Comparison of ENCODE assay signal across 25 cellular contexts in the genomic region with DNA sequence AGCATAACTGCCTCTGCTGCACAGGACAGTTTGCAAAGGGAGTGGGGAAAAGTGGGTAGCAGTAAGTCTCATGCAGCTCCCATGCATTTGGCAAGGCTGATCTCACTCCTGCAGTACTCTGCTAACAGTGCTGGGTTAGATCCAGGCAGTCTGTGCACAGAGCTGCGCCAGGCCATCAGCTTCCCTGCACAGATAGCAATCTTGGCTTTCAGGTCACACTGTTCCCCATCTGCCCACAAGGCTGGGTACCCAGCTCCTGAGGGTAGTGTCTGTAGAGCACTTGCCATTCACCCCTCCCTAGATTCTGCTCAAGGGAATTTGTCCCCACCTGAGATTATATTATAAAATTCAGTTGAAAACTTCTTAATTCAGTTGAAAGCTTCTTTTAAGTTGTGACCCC.
A peak's percentile ranks its signal among the peaks of the same experiment; 100 is the strongest.
DNase-seq lines count a peak whose midpoint lies in the region; ATAC-seq and TF ChIP-seq lines count a peak whose summit lies in the region.
"Had no signal": no experiment of that assay in that cellular context is flagged by ENCODE, and none has a peak within 500 bp of the region (broad histone marks: within the 10 kb centered on the region; RNA-seq: fewer than 3 reads in every experiment).

No MANE protein-coding gene starts in this region.

- intact Hi-C loops in thyroid gland (cut with DNase I), result no loop called here
- intact Hi-C loops in left cardiac atrium (cut with DNase I), result no loop called here

- no peak overlapping the region for H3K4me3 ChIP-seq in thyroid gland (replicated peaks in 1 of 3)
- H3K4me3 ChIP-seq: GM23338, MG63, SJCRH30 had no signal

- no peak for ATAC-seq in GM19452 (IDR thresholded peaks at IDR 0.05; ENCODE audit: unreplicated experiment)
- no peak for ATAC-seq in left cardiac atrium
- no peak for ATAC-seq in GM19351 (IDR thresholded peaks at IDR 0.05; ENCODE audit: unreplicated experiment)
- ATAC-seq: GM23338, PC-3 had no signal

- peaks cover 32 to 49% of the 10 kb centered on the region in 2 donors for H3K4me1 ChIP-seq in thyroid gland

- TF ChIP-seq POLR2A in thyroid gland (IDR thresholded peaks at IDR 0.05), result no peak

- peaks cover 33% of the 10 kb centered on the region for H3K4me1 Mint-ChIP-seq in mesothelial cell of epicardium
- H3K4me1 Mint-ChIP-seq: B cell; CD8-positive, alpha-beta memory T cell had no signal

- H3K36me3 Mint-ChIP-seq in mesothelial cell of epicardium, result peaks cover 3% of the 10 kb centered on the region
- H3K36me3 Mint-ChIP-seq: CD8-positive, alpha-beta memory T cell had no signal

- no peak for TF ChIP-seq CTCF in mesothelial cell of epicardium (IDR thresholded peaks at IDR 0.05; ENCODE audit: unreplicated experiment)
- no peak for TF ChIP-seq CTCF in thyroid gland (IDR thresholded peaks at IDR 0.05)

- peak overlapping the region; percentile 82 for H3K27ac Mint-ChIP-seq in mesothelial cell of epicardium
- H3K27ac Mint-ChIP-seq: B cell, GM23338 had no signal

- no peaks in the 10 kb centered on the region for H3K36me3 ChIP-seq in thyroid gland
- H3K36me3 ChIP-seq: MG63, SJCRH30 had no signal

- WGBS in thyroid gland, 2 donors, result 71 to 92% methylated on average over 1 of the region's 1 CpG

- no peaks in the 10 kb centered on the region for H3K27me3 ChIP-seq in thyroid gland
- H3K27me3 ChIP-seq: SJCRH30 had no signal

- peak overlapping the region in 2 of 3 donors; percentile 66 to 81 for H3K27ac ChIP-seq in thyroid gland
- H3K27ac ChIP-seq: 22Rv1, C4-2B, SJCRH30 had no signal

- H3K9me3 ChIP-seq in thyroid gland, result no peaks in the 10 kb centered on the region
- H3K9me3 ChIP-seq: MG63, SJCRH30 had no signal

- no peak overlapping the region for H3K4me3 Mint-ChIP-seq in mesothelial cell of epicardium
- H3K4me3 Mint-ChIP-seq: B cell; CD8-positive, alpha-beta memory T cell; GM23338 had no signal

- no peaks in the 10 kb centered on the region for H3K27me3 Mint-ChIP-seq in mesothelial cell of epicardium (ENCODE audit: low read depth)

- peaks cover 16% of the 10 kb centered on the region for H3K9me3 Mint-ChIP-seq in mesothelial cell of epicardium
- H3K9me3 Mint-ChIP-seq: CD8-positive, alpha-beta memory T cell had no signal

- peak; percentile 49 for DNase-seq in DMS 273 (lab: John Stamatoyannopoulos, UW; ENCODE audit: unreplicated experiment)
- DNase-seq in DMS 273 treated with DMSO at 0.1 percent for 48 hours (lab: John Stamatoyannopoulos, UW), result no peak
- peak; percentile 68 for DNase-seq in cerebellar cortex (ENCODE audit: low spot score)
- no peak for DNase-seq in mesothelial cell of epicardium (ENCODE audit: low spot score in 2 of 2, unreplicated experiment in 2 of 2)
- DNase-seq in thyroid gland, result peak in 1 of 2 donors; percentile 13
- DNase-seq in left cardiac atrium, result no peak
- DNase-seq: CD8-positive, alpha-beta memory T cell; DMS153; DND-41; HCEC 1CT; KBM-7; NCI-H146; NCI-H446 treated with DMSO at 0.1 percent for 48 hours; NCI-H526; NCI-H82; NK-92 treated with Interleukin-12 subunit alpha and Interleukin-12 subunit beta, amount 100 ng/mL, for 24 hours; PC-3; SJCRH30 had no signal

Comparison
In these comparisons a context has a peak if more than half of its experiments do, and no peak if none do; other contexts are left out.
1. DNase-seq: peak in DMS 273 (single experiment) and cerebellar cortex (single experiment); none in DMS 273 treated with DMSO at 0.1 percent for 48 hours (single experiment), mesothelial cell of epicardium (0 of 2) and left cardiac atrium (single experiment).